In genomic region chr15:76345880-76346665, GRCh38 we compare ENCODE assay signal across 1 cellular context.
TF ChIP-seq lines count a peak whose summit lies in the region.

No MANE protein-coding gene starts in this region.

TF ChIP-seq in HepG2, 621 proteins besides CTCF, POLR2A, EP300 and RAD21 (continued from another document and continues in another):
- TF ChIP-seq ZNF407 (CRISPR knock-in tag; IDR thresholded peaks at IDR 0.05; ENCODE audit: not compliant biosample characterization): peak; percentile 86
- no peak for TF ChIP-seq ZNF552 (CRISPR knock-in tag; IDR thresholded peaks at IDR 0.05; ENCODE audit: borderline replicate concordance)
- peak; percentile 69 for TF ChIP-seq ZFX (CRISPR knock-in tag; IDR thresholded peaks at IDR 0.05; ENCODE audit: low read depth)
- no peak for TF ChIP-seq ZNF75D (CRISPR knock-in tag; IDR thresholded peaks at IDR 0.05; ENCODE audit: borderline replicate concordance)
- TF ChIP-seq ZNF431 (CRISPR knock-in tag; IDR thresholded peaks at IDR 0.05; ENCODE audit: borderline replicate concordance, low read depth): no peak; the same call in 1 of the 2 replicates
- peak; percentile 41; the same call in 1 of the 2 replicates for TF ChIP-seq MYPOP (CRISPR knock-in tag; IDR thresholded peaks at IDR 0.05)
- TF ChIP-seq GLMP (CRISPR knock-in tag; IDR thresholded peaks at IDR 0.05; ENCODE audit: borderline replicate concordance): no peak
- no peak for TF ChIP-seq SRF (IDR thresholded peaks at IDR 0.05; ENCODE audit: low read depth, low read length)
- no peak for TF ChIP-seq ZNF513 (CRISPR knock-in tag; conservative IDR thresholded peaks at IDR 0.05)
- no peak for TF ChIP-seq ZKSCAN8 (CRISPR knock-in tag; IDR thresholded peaks at IDR 0.05; ENCODE audit: borderline replicate concordance)
- no peak for TF ChIP-seq ZBTB37 (CRISPR knock-in tag; IDR thresholded peaks at IDR 0.05)
- TF ChIP-seq TBX2 (CRISPR knock-in tag; IDR thresholded peaks at IDR 0.05; ENCODE audit: borderline replicate concordance): peak; percentile 13; the same call in 1 of the 2 replicates
- peak; percentile 49; the same call in 1 of the 2 replicates for TF ChIP-seq MEIS2 (CRISPR knock-in tag; IDR thresholded peaks at IDR 0.05)
- no peak for TF ChIP-seq ISL2 (CRISPR knock-in tag; IDR thresholded peaks at IDR 0.05)
- no peak for TF ChIP-seq ZNF850 (CRISPR knock-in tag; conservative IDR thresholded peaks at IDR 0.05)
- TF ChIP-seq SRSF9 (IDR thresholded peaks at IDR 0.05; ENCODE audit: borderline replicate concordance, insufficient read depth, low read depth, low read length, poor library complexity, severe bottlenecking): no peak
- TF ChIP-seq ZNF564 (CRISPR knock-in tag; IDR thresholded peaks at IDR 0.05): no peak
- peak; percentile 35; the same call in 1 of the 2 replicates for TF ChIP-seq NCOA2 (CRISPR knock-in tag; IDR thresholded peaks at IDR 0.05)
- no peak for TF ChIP-seq ATF1 (CRISPR knock-in tag; IDR thresholded peaks at IDR 0.05)
- no peak for TF ChIP-seq ATAD3A (CRISPR knock-in tag; IDR thresholded peaks at IDR 0.05)
- TF ChIP-seq ZBTB42 (CRISPR knock-in tag; IDR thresholded peaks at IDR 0.05): no peak
- TF ChIP-seq ZNF263 (CRISPR knock-in tag; IDR thresholded peaks at IDR 0.05): no peak
- no peak for TF ChIP-seq BCL6 (CRISPR knock-in tag; IDR thresholded peaks at IDR 0.05)
- TF ChIP-seq CC2D1A (CRISPR knock-in tag; IDR thresholded peaks at IDR 0.05): no peak
- no peak for TF ChIP-seq MXD4 (CRISPR knock-in tag; IDR thresholded peaks at IDR 0.05)
- TF ChIP-seq ZNF276 (CRISPR knock-in tag; IDR thresholded peaks at IDR 0.05; ENCODE audit: low read depth): no peak
- no peak for TF ChIP-seq TEAD2 (CRISPR knock-in tag; IDR thresholded peaks at IDR 0.05)
- TF ChIP-seq PRMT3 (CRISPR knock-in tag; IDR thresholded peaks at IDR 0.05; ENCODE audit: borderline replicate concordance, low read depth): no peak
- TF ChIP-seq ZNF224 (CRISPR knock-in tag; IDR thresholded peaks at IDR 0.05): no peak
- no peak for TF ChIP-seq ARNTL (CRISPR knock-in tag; IDR thresholded peaks at IDR 0.05)
- TF ChIP-seq KLF16 (CRISPR knock-in tag; IDR thresholded peaks at IDR 0.05): no peak
- peak; percentile 47; the same call in 1 of the 2 replicates for TF ChIP-seq ZNF292 (CRISPR knock-in tag; IDR thresholded peaks at IDR 0.05; ENCODE audit: borderline replicate concordance, low read depth)
- TF ChIP-seq ZNF441 (CRISPR knock-in tag; IDR thresholded peaks at IDR 0.05; ENCODE audit: borderline replicate concordance): no peak
- no peak for TF ChIP-seq HMG20B (CRISPR knock-in tag; conservative IDR thresholded peaks at IDR 0.05)
- no peak for TF ChIP-seq ZNF782 (CRISPR knock-in tag; IDR thresholded peaks at IDR 0.05; ENCODE audit: borderline replicate concordance)
- TF ChIP-seq IRF2 (CRISPR knock-in tag; IDR thresholded peaks at IDR 0.05): no peak
- no peak for TF ChIP-seq EZH2 (conservative IDR thresholded peaks at IDR 0.05; ENCODE audit: low read depth, low read length)
- TF ChIP-seq CENPT (CRISPR knock-in tag; IDR thresholded peaks at IDR 0.05; ENCODE audit: low read depth): no peak
- no peak for TF ChIP-seq ZBTB26 (CRISPR knock-in tag; IDR thresholded peaks at IDR 0.05; ENCODE audit: borderline replicate concordance)
- TF ChIP-seq ZHX2 (IDR thresholded peaks at IDR 0.05; ENCODE audit: low read depth): no peak
- TF ChIP-seq ZHX2 (CRISPR knock-in tag; IDR thresholded peaks at IDR 0.05; ENCODE audit: borderline replicate concordance): no peak
